ENCODE assay signal across 8 cellular contexts in genomic region chr4:47383829-47384427, GRCh38.
A peak's percentile ranks its signal among the peaks of the same experiment; 100 is the strongest.
DNase-seq lines count a peak whose midpoint lies in the region; ATAC-seq, FAIRE-seq and TF ChIP-seq lines count a peak whose summit lies in the region.

No MANE protein-coding gene starts in this region.

- H3K9ac ChIP-seq in fibroblast of lung (ENCODE audit: insufficient read depth, low read length), result no peak overlapping the region

- H3K27ac ChIP-seq in fibroblast of lung (ENCODE audit: insufficient read depth, low read length), result no peak overlapping the region

- H3K4me2 ChIP-seq in fibroblast of lung (ENCODE audit: extremely low read depth, insufficient read depth, low read length), result no peak overlapping the region

- H3K4me3 ChIP-seq in fibroblast of lung (replicated peaks in 1 of 4; ENCODE audit: control extremely low read depth in 1 of 4, insufficient read depth in 1 of 4, low read depth in 3 of 4, low read length in 4 of 4), result no peak overlapping the region

- H3K27me3 ChIP-seq in fibroblast of lung (ENCODE audit: control insufficient read depth, insufficient read depth, low read length), result no peaks in the 10 kb centered on the region

- no peak overlapping the region for H2AFZ ChIP-seq in fibroblast of lung (ENCODE audit: low read length)

- H3K4me1 ChIP-seq in fibroblast of lung (ENCODE audit: control insufficient read depth, extremely low read depth, insufficient read depth, low read length), result no peaks in the 10 kb centered on the region

- H4K20me1 ChIP-seq in fibroblast of lung (ENCODE audit: control insufficient read depth, extremely low read depth, insufficient read depth, low read length), result no peaks in the 10 kb centered on the region

- ATAC-seq in HG03469 (IDR thresholded peaks at IDR 0.05; ENCODE audit: unreplicated experiment), result peak; percentile 78
- no peak for ATAC-seq in HG03520 (IDR thresholded peaks at IDR 0.05; ENCODE audit: unreplicated experiment)
- ATAC-seq in GM21529 (IDR thresholded peaks at IDR 0.05; ENCODE audit: unreplicated experiment), result no peak

- peak; percentile 88 for FAIRE-seq in RCC 7860 (lab: Jason Lieb, UNC)

- DNase-seq in EH (ENCODE audit: low read depth) (peak; percentile 56), RCC 7860 (ENCODE audit: low spot score) (peak; percentile 58), fibroblast of lung (ENCODE audit: low read depth in 2 of 2) (peak; percentile 38 to 68), stromal cell of bone marrow (ENCODE audit: low read depth) (peak; percentile 19), SHP77 treated with DMSO at 0.1 percent for 48 hours (lab: John Stamatoyannopoulos, UW) (no peak)

- peak; percentile 26 to 48 for TF ChIP-seq CTCF in fibroblast of lung (conservative IDR thresholded peaks at IDR 0.05 in 1 of 2, IDR thresholded peaks at IDR 0.05 in 1 of 2; ENCODE audit: low read depth in 1 of 2, low read length in 2 of 2)

- H3K9me3 ChIP-seq in fibroblast of lung (ENCODE audit: control insufficient read depth, insufficient read depth, low read depth, low read length), result no peaks in the 10 kb centered on the region

- no peaks in the 10 kb centered on the region for H3K36me3 ChIP-seq in fibroblast of lung (ENCODE audit: control insufficient read depth, insufficient read depth, low read length)

- no peaks in the 10 kb centered on the region for H3K79me2 ChIP-seq in fibroblast of lung (ENCODE audit: control insufficient read depth, insufficient read depth, low read length)
